ENCODE assay signal across 8 cellular contexts in genomic region chr14:32934891-32935633, GRCh38. TPM values are rescaled to one million over a fixed set of nuclear protein-coding genes. Genes with fewer than 3 reads are reported as not detected.
DNase-seq lines count a peak whose midpoint lies in the region; ATAC-seq and TF ChIP-seq lines count a peak whose summit lies in the region.
"Had no signal": no experiment of that assay in that cellular context is flagged by ENCODE, and none has a peak within 500 bp of the region (broad histone marks: within the 10 kb centered on the region; RNA-seq: fewer than 3 reads in every experiment).

No MANE protein-coding gene starts in this region.

- peak overlapping the region; percentile 94 for H3K4me2 ChIP-seq in skeletal muscle satellite cell (ENCODE audit: low read length)

- H3K4me3 ChIP-seq in NT2/D1 (ENCODE audit: insufficient read length, low read depth) (peak overlapping the region; percentile 36), skeletal muscle satellite cell (ENCODE audit: low read length) (peak overlapping the region; percentile 71)

- no peaks in the 10 kb centered on the region for H3K36me3 ChIP-seq in NT2/D1 (ENCODE audit: insufficient read depth, insufficient read length, low read length)
- no peaks in the 10 kb centered on the region for H3K36me3 ChIP-seq in skeletal muscle satellite cell (ENCODE audit: insufficient read depth, low read length)

- TF ChIP-seq CTCF in GM20000 (IDR thresholded peaks at IDR 0.05; ENCODE audit: extremely low read depth, missing control alignments): no peak

- ATAC-seq in left lobe of liver: no peak

- peaks cover 74% of the 10 kb centered on the region for H3K27me3 ChIP-seq in NT2/D1 (ENCODE audit: insufficient read depth, insufficient read length)
- H3K27me3 ChIP-seq in skeletal muscle satellite cell (ENCODE audit: control insufficient read depth, insufficient read depth, low read length): peaks cover 66% of the 10 kb centered on the region

- H3K9me3 ChIP-seq in NT2/D1 (ENCODE audit: insufficient read depth, low read length) (no peaks in the 10 kb centered on the region), skeletal muscle satellite cell (replicated peaks; ENCODE audit: low read length) (no peaks in the 10 kb centered on the region)

- peak overlapping the region; percentile 10 for H3K9ac ChIP-seq in NT2/D1 (ENCODE audit: insufficient read length, low read depth)
- H3K9ac ChIP-seq in skeletal muscle satellite cell (ENCODE audit: low read depth, low read length): no peak overlapping the region

- intact Hi-C loops in head of caudate nucleus (cut with DNase I): loop anchor here (5.0 to 10.0 kb wide), 5 partner anchors 52 to 360 kb away; no protein-coding TSS in a partner anchor

- H3K4me1 ChIP-seq in NT2/D1 (ENCODE audit: insufficient read depth, insufficient read length) (no peaks in the 10 kb centered on the region), skeletal muscle satellite cell (ENCODE audit: control insufficient read depth, insufficient read depth, low read length) (peaks cover 21% of the 10 kb centered on the region)

- DNase-seq in GM20000 (ENCODE audit: low spot score) (peak; percentile 34), NT2/D1 (ENCODE audit: low read depth, low spot score) (no peak), head of caudate nucleus (peak in 34 of 42 donors; percentile 10 to 75 (median 40)), DMS153 treated with DMSO at 0.1 percent for 48 hours (lab: John Stamatoyannopoulos, UW; ENCODE audit: unreplicated experiment) (no peak), left lobe of liver (ENCODE audit: low spot score) (no peak), T-helper 9 cell (no peak)

RNA-seq across cellular contexts. Expression of gene NPAS3, which starts 3.6 kb away (rescaled TPM):
- 1.0 and 1.5 TPM in 2 replicates for total RNA-seq in skeletal muscle satellite cell (2012; rRNA removed)
- not detected for total RNA-seq in left lobe of liver
- total RNA-seq: activated T-helper 2 cell treated with anti-CD3 and anti-CD28 coated beads, Interferon-gamma antibody, Interleukin-2, Interleukin-4, amounts not matched to agents 10 μg/mL and 5 μg/mL and 100 μg/mL, durations not matched to agents 14 hours and 24 hours and 36 hours had no signal

Comparison
In these comparisons a context has a peak if more than half of its experiments do, and no peak if none do; other contexts are left out.
1. DNase-seq: peak in GM20000 (single experiment) and head of caudate nucleus (34 of 42); none in NT2/D1 (single experiment), DMS153 treated with DMSO at 0.1 percent for 48 hours (single experiment), left lobe of liver (single experiment) and T-helper 9 cell (single experiment).